Comparison of ENCODE assay signal across 15 cellular contexts in genomic region chr14:71588576-71589215, GRCh38.
DNase-seq lines count a peak whose midpoint lies in the region; ATAC-seq and TF ChIP-seq lines count a peak whose summit lies in the region.
"Had no signal": no experiment of that assay in that cellular context is flagged by ENCODE, and none has a peak within 500 bp of the region (broad histone marks: within the 10 kb centered on the region; RNA-seq: fewer than 3 reads in every experiment).

No MANE protein-coding gene starts in this region.

- H3K9ac ChIP-seq in IMR-90 (ENCODE audit: low read depth, low read length), result no peak overlapping the region
- H3K9ac ChIP-seq: BLaER1 had no signal

- peaks cover 13% of the 10 kb centered on the region for H3K9me1 ChIP-seq in IMR-90 (ENCODE audit: insufficient read depth, low read length)

- POLR2A ChIA-PET in IMR-90 (lab: Charles Lee; ENCODE audit: unreplicated experiment), result no interaction called here

- H2AK5ac ChIP-seq in IMR-90 (ENCODE audit: low read depth, low read length), result peak overlapping the region; percentile 52

- H3K27me3 Mint-ChIP-seq in Calu3 (ENCODE audit: unreplicated experiment), result no peaks in the 10 kb centered on the region
- H3K27me3 Mint-ChIP-seq: CD8-positive, alpha-beta memory T cell had no signal

- 100% methylated on average over 3 of the region's 10 CpGs; no CpG with 5 or more reads in 1 of the 2 experiments for WGBS in IMR-90 (ENCODE audit: extremely low coverage in 2 of 2, insufficient read length in 1 of 2), 2 experiments
- 97 to 100% methylated on average over 7 to 10 of the region's 10 CpGs for whole genome bisulfite sequencing in transverse colon (ENCODE audit: low coverage in 1 of 2), 2 donors
- WGBS in suprapubic skin, result 97% methylated on average over 10 of the region's 10 CpGs

- H3K4me2 ChIP-seq in IMR-90 (ENCODE audit: low read depth, low read length), result no peak overlapping the region; the same call in 1 of the 2 replicates
- H3K4me2 ChIP-seq: BLaER1, PC-9 had no signal

- BruUV-seq in Calu3 (replicated peaks; lab: Mats Ljungman, UMichigan) (TSS peak; percentile 44), IMR-90 (replicated peaks; lab: Mats Ljungman, UMichigan) (no TSS peak)

- peak overlapping the region; percentile 38; the same call in 1 of the 2 replicates for H3K4ac ChIP-seq in IMR-90 (ENCODE audit: low read depth, low read length)

- peak overlapping the region; percentile 30; the same call in 1 of the 2 replicates for H3K23ac ChIP-seq in IMR-90 (ENCODE audit: low read depth, low read length)

- in situ Hi-C loops in IMR-90 (cut with MboI; ENCODE audit: low sequenced_read_pairs), result no loop called here
- in situ Hi-C loops in brain microvascular endothelial cell (cut with HindIII; ENCODE audit: low pct_ligation_motif_present, low sequenced_read_pairs), result no loop called here
- in situ Hi-C loops in HAP-1 (cut with MboI; ENCODE audit: low sequenced_read_pairs), result no loop called here
- in situ Hi-C loops in transverse colon (cut with MboI; ENCODE audit: low pct_ligation_motif_present in 1 of 4, low pct_unique_long_range_greater_than_20kb in 1 of 4, low sequenced_read_pairs in 3 of 4), result no loop called here

- H3K36me3 ChIP-seq in IMR-90 (ENCODE audit: control insufficient read depth, insufficient read depth, low read length) (peaks cover 1% of the 10 kb centered on the region; the same call in 1 of the 2 replicates), brain microvascular endothelial cell (replicated peaks) (peaks cover 3% of the 10 kb centered on the region), HAP-1 (replicated peaks) (no peaks in the 10 kb centered on the region), transverse colon (no peaks in the 10 kb centered on the region), suprapubic skin (no peaks in the 10 kb centered on the region)

- H3K27me3 ChIP-seq in IMR-90 (ENCODE audit: control insufficient read depth, insufficient read depth, low read length), result no peaks in the 10 kb centered on the region
- H3K27me3 ChIP-seq in brain microvascular endothelial cell (replicated peaks), result no peaks in the 10 kb centered on the region
- H3K27me3 ChIP-seq in HAP-1 (ENCODE audit: low read depth), result no peaks in the 10 kb centered on the region
- H3K27me3 ChIP-seq in transverse colon, result no peaks in the 10 kb centered on the region
- H3K27me3 ChIP-seq in suprapubic skin, result no peaks in the 10 kb centered on the region
- H3K27me3 ChIP-seq: BLaER1 had no signal

- CTCF ChIA-PET in Calu3 (lab: Charles Lee), result no interaction called here
- CTCF ChIA-PET in IMR-90 (lab: Yijun Ruan, JAX), result interaction anchor here (1.1 kb wide), 1 partner anchor 263 kb away, joined by 4 read pairs; no protein-coding TSS in a partner anchor

- peak overlapping the region; percentile 85 for H2BK5ac ChIP-seq in IMR-90 (ENCODE audit: low read depth, low read length, poor library complexity, severe bottlenecking)

- peak overlapping the region; percentile 37 for H4K91ac ChIP-seq in IMR-90 (ENCODE audit: insufficient read depth, low read depth, low read length)

- no peak for TF ChIP-seq RAD21 in IMR-90 (IDR thresholded peaks at IDR 0.05; ENCODE audit: low read length)

- TF ChIP-seq EP300 in transverse colon (IDR thresholded peaks at IDR 0.05; ENCODE audit: low read depth) (no peak), suprapubic skin (IDR thresholded peaks at IDR 0.05) (no peak)

- no peak for DNase-seq in Calu3
- no peak for DNase-seq in IMR-90
- DNase-seq in brain microvascular endothelial cell, result no peak
- peak; percentile 78 for DNase-seq in myocyte (ENCODE audit: low read depth)
- DNase-seq in mesenteric fat pad (ENCODE audit: low spot score), result no peak
- no peak for DNase-seq in HAP-1 (ENCODE audit: low spot score in 2 of 2)
- no peak for DNase-seq in transverse colon
- no peak for DNase-seq in suprapubic skin (ENCODE audit: low spot score in 2 of 2)
- DNase-seq: CD8-positive, alpha-beta memory T cell; NCI-H1092 treated with DMSO at 0.1 percent for 48 hours; NCI-H1694; NCI-H2107; NCI-H345; PC-9 had no signal

- peak overlapping the region; percentile 58; the same call in 1 of the 2 replicates for H4K5ac ChIP-seq in IMR-90 (ENCODE audit: low read depth, low read length)

- peak overlapping the region; percentile 69; the same call in 1 of the 2 replicates for H2BK20ac ChIP-seq in IMR-90 (ENCODE audit: low read depth, low read length)

- H3K4me1 Mint-ChIP-seq in Calu3 (ENCODE audit: low read depth, unreplicated experiment), result no peaks in the 10 kb centered on the region

- no peaks in the 10 kb centered on the region; the same call in 1 of the 2 replicates for H4K20me1 ChIP-seq in IMR-90 (ENCODE audit: insufficient read depth, low read length)
- H4K20me1 ChIP-seq: BLaER1 had no signal

- peak overlapping the region; percentile 71 for H2BK120ac ChIP-seq in IMR-90 (ENCODE audit: low read depth, low read length)

- H3K18ac ChIP-seq in IMR-90 (ENCODE audit: low read depth, low read length), result peak overlapping the region; percentile 31; the same call in 1 of the 2 replicates

- intact Hi-C loops in Calu3 (cut with micrococcal nuclease; ENCODE audit: unreplicated experiment) (no loop called here), IMR-90 (cut with micrococcal nuclease) (loop anchor here (10.0 kb wide), 1 partner anchor 454 kb away; no protein-coding TSS in a partner anchor), transverse colon (cut with DNase I; ENCODE audit: low total_unique reads) (no loop called here)

- no peak for ATAC-seq in IMR-90 (ENCODE audit: low read depth)

- peak overlapping the region; percentile 34 to 74; a peak in 2 of 4 replicates for H4K8ac ChIP-seq in IMR-90 (ENCODE audit: low read depth in 2 of 2, low read length in 2 of 2)

- TF ChIP-seq CTCF in Calu3 (IDR thresholded peaks at IDR 0.05; ENCODE audit: unreplicated experiment), result no peak
- no peak for TF ChIP-seq CTCF in IMR-90 (conservative IDR thresholded peaks at IDR 0.05; ENCODE audit: low read depth, low read length)
- TF ChIP-seq CTCF in brain microvascular endothelial cell (IDR thresholded peaks at IDR 0.05; ENCODE audit: low read depth, low read length, missing control alignments), result no peak
- no peak for TF ChIP-seq CTCF in transverse colon (IDR thresholded peaks at IDR 0.05)
- no peak for TF ChIP-seq CTCF in suprapubic skin (IDR thresholded peaks at IDR 0.05)

- H3K9me3 ChIP-seq in IMR-90 (ENCODE audit: control insufficient read depth, insufficient read depth, low read length), result no peaks in the 10 kb centered on the region
- H3K9me3 ChIP-seq in HAP-1, result no peaks in the 10 kb centered on the region
- H3K9me3 ChIP-seq in transverse colon, result no peaks in the 10 kb centered on the region
- no peaks in the 10 kb centered on the region for H3K9me3 ChIP-seq in suprapubic skin

- peaks cover 33 to 70% of the 10 kb centered on the region in 2 experiments for H3K79me1 ChIP-seq in IMR-90 (ENCODE audit: low read depth in 1 of 2, low read length in 2 of 2)

- peaks cover 7% of the 10 kb centered on the region for H3K4me1 ChIP-seq in IMR-90 (ENCODE audit: control insufficient read depth, insufficient read depth, low read length)
- peaks cover 24% of the 10 kb centered on the region for H3K4me1 ChIP-seq in HAP-1
- peaks cover 0 to 19% (median 0%) of the 10 kb centered on the region in 4 donors for H3K4me1 ChIP-seq in transverse colon
- peaks cover 9% of the 10 kb centered on the region for H3K4me1 ChIP-seq in suprapubic skin

- no peak overlapping the region for H2AFZ ChIP-seq in IMR-90 (replicated peaks; ENCODE audit: low read length, poor library complexity)
- H2AFZ ChIP-seq: PC-9 had no signal

- H3K27ac ChIP-seq in IMR-90 (ENCODE audit: insufficient read depth, low read length) (no peak overlapping the region), brain microvascular endothelial cell (peak overlapping the region; percentile 63), transverse colon (no peak overlapping the region), suprapubic skin (no peak overlapping the region)
- H3K27ac ChIP-seq: BLaER1, PC-9 had no signal

- TF ChIP-seq POLR2A in IMR-90 (IDR thresholded peaks at IDR 0.05; ENCODE audit: low read depth, low read length) (no peak), transverse colon (IDR thresholded peaks at IDR 0.05) (no peak), suprapubic skin (IDR thresholded peaks at IDR 0.05) (no peak)

- dilution Hi-C loops in IMR-90 (cut with HindIII; ENCODE audit: low sequenced_read_pairs, unreplicated experiment), result no loop called here

- H3K56ac ChIP-seq in IMR-90 (ENCODE audit: extremely low read depth, insufficient read depth, low read length), result no peak overlapping the region

- H3K36me3 Mint-ChIP-seq in Calu3 (ENCODE audit: insufficient read depth, unreplicated experiment), result no peaks in the 10 kb centered on the region

- peak overlapping the region; percentile 11; the same call in 1 of the 2 replicates for H3K14ac ChIP-seq in IMR-90 (replicated peaks; ENCODE audit: low read depth, low read length)

- H3K4me3 ChIP-seq in IMR-90 (ENCODE audit: insufficient read depth, low read depth, low read length) (no peak overlapping the region), brain microvascular endothelial cell (ENCODE audit: low read depth, low read length) (no peak overlapping the region), HAP-1 (no peak overlapping the region), transverse colon (no peak overlapping the region), suprapubic skin (no peak overlapping the region)
- H3K4me3 ChIP-seq: BLaER1, PC-9 had no signal

- no peak overlapping the region for H2AK9ac ChIP-seq in IMR-90 (replicated peaks; ENCODE audit: low read depth, low read length, poor library complexity)

- no peak overlapping the region for H3K4me3 Mint-ChIP-seq in Calu3 (ENCODE audit: low read depth, unreplicated experiment)
- H3K4me3 Mint-ChIP-seq: CD8-positive, alpha-beta memory T cell had no signal

- no peaks in the 10 kb centered on the region for H3K9me3 Mint-ChIP-seq in Calu3 (ENCODE audit: low read depth, unreplicated experiment)
- H3K9me3 Mint-ChIP-seq: CD8-positive, alpha-beta memory T cell had no signal

- no peak overlapping the region for H3K27ac Mint-ChIP-seq in Calu3 (ENCODE audit: unreplicated experiment)

- peak overlapping the region; percentile 83; the same call in 2 of the 3 replicates for H2BK15ac ChIP-seq in IMR-90 (ENCODE audit: low read depth, low read length)

TF ChIP-seq in IMR-90, 13 proteins besides CTCF, POLR2A, EP300 and RAD21:
- TF ChIP-seq SMC3 (IDR thresholded peaks at IDR 0.05; ENCODE audit: low read depth, low read length) (no peak), FOS (IDR thresholded peaks at IDR 0.05; ENCODE audit: low read depth, low read length) (no peak), CEBPB (IDR thresholded peaks at IDR 0.05; ENCODE audit: low read depth, low read length) (peak; percentile 95)
